In genomic region chr21:36966846-36967657, GRCh38 we compare ENCODE assay signal across 8 cellular contexts. TPM values are rescaled to one million over a fixed set of nuclear protein-coding genes. Genes with fewer than 3 reads are reported as not detected.
DNase-seq lines count a peak whose midpoint lies in the region; ATAC-seq and TF ChIP-seq lines count a peak whose summit lies in the region.

No MANE protein-coding gene starts in this region.

- CTCF ChIA-PET in OCI-LY7 (lab: Charles Lee; ENCODE audit: unreplicated experiment): interaction anchor here (0.6 kb wide), 2 partner anchors 48 to 723 kb away, joined by 3 to 5 read pairs; no protein-coding TSS in a partner anchor

- peak; percentile 44 for DNase-seq in NCI-H1105 treated with DMSO at 0.1 percent for 48 hours (lab: John Stamatoyannopoulos, UW)
- DNase-seq in NCI-H1105 (lab: John Stamatoyannopoulos, UW): no peak
- DNase-seq in OCI-LY7 (ENCODE audit: low spot score): no peak
- no peak for DNase-seq in effector memory CD4-positive, alpha-beta T cell
- no peak for DNase-seq in natural killer cell treated with Interleukin-12 subunit alpha and Interleukin-12 subunit beta and Interleukin-15 and Interleukin-18, amount 100 ng/mL, for 72 hours (ENCODE audit: low spot score)
- DNase-seq in SW 1271 (lab: John Stamatoyannopoulos, UW): no peak
- no peak for DNase-seq in NK-92 treated with Interleukin-12 subunit alpha and Interleukin-12 subunit beta, amount 100 ng/mL, for 24 hours (lab: John Stamatoyannopoulos, UW)

- no peaks in the 10 kb centered on the region for H3K9me2 ChIP-seq in OCI-LY7 (ENCODE audit: insufficient read depth, low read length)

- intact Hi-C loops in OCI-LY7 (cut with micrococcal nuclease; ENCODE audit: unreplicated experiment): loop anchor here (2.0 to 10.0 kb wide), 2 partner anchors 106 to 398 kb away; partner anchors contain the start of genes DYRK1A, PIGP and TTC3

- H3K4me3 Mint-ChIP-seq in natural killer cell treated with Interleukin-12 subunit alpha and Interleukin-12 subunit beta and Interleukin-15 and Interleukin-18, amount 100 ng/mL, for 72 hours: peak overlapping the region; percentile 79

- no peaks in the 10 kb centered on the region for H3K9me3 ChIP-seq in OCI-LY7 (ENCODE audit: low read length)
- H3K9me3 ChIP-seq in effector memory CD4-positive, alpha-beta T cell (ENCODE audit: control insufficient read depth, low read length): no peaks in the 10 kb centered on the region

- peak overlapping the region; percentile 78 for H2AFZ ChIP-seq in OCI-LY7 (ENCODE audit: low read length)

- peaks cover 24% of the 10 kb centered on the region for H3K4me1 ChIP-seq in OCI-LY7 (ENCODE audit: insufficient read depth, low read length, poor library complexity, severe bottlenecking)
- H3K4me1 ChIP-seq in effector memory CD4-positive, alpha-beta T cell (ENCODE audit: control insufficient read depth, insufficient read depth, low read length, poor library complexity, severe bottlenecking): peaks cover 4% of the 10 kb centered on the region

- no peaks in the 10 kb centered on the region for H3K27me3 Mint-ChIP-seq in natural killer cell treated with Interleukin-12 subunit alpha and Interleukin-12 subunit beta and Interleukin-15 and Interleukin-18, amount 100 ng/mL, for 72 hours

- H3K79me2 ChIP-seq in OCI-LY7 (ENCODE audit: insufficient read depth, low read depth, low read length): no peaks in the 10 kb centered on the region

- no TSS peak for BruUV-seq in OCI-LY7 (replicated peaks; lab: Mats Ljungman, UMichigan)

- H4K20me1 ChIP-seq in OCI-LY7 (ENCODE audit: insufficient read depth, low read length): no peaks in the 10 kb centered on the region

- H3K4me1 Mint-ChIP-seq in natural killer cell treated with Interleukin-12 subunit alpha and Interleukin-12 subunit beta and Interleukin-15 and Interleukin-18, amount 100 ng/mL, for 72 hours (ENCODE audit: low read depth in 2 of 2): peaks cover 9 to 17% of the 10 kb centered on the region in 2 donors

- no peaks in the 10 kb centered on the region for H3K36me3 ChIP-seq in OCI-LY7 (ENCODE audit: insufficient read depth, low read length)
- H3K36me3 ChIP-seq in effector memory CD4-positive, alpha-beta T cell (ENCODE audit: control insufficient read depth, insufficient read depth, low read length): no peaks in the 10 kb centered on the region

- H3K36me3 Mint-ChIP-seq in natural killer cell treated with Interleukin-12 subunit alpha and Interleukin-12 subunit beta and Interleukin-15 and Interleukin-18, amount 100 ng/mL, for 72 hours: no peaks in the 10 kb centered on the region

- peak; percentile 25 for ATAC-seq in HG02759 (IDR thresholded peaks at IDR 0.05; ENCODE audit: unreplicated experiment)
- ATAC-seq in natural killer cell treated with Interleukin-12 subunit alpha and Interleukin-12 subunit beta and Interleukin-15 and Interleukin-18, amount 100 ng/mL, for 72 hours: no peak

- H3K27ac ChIP-seq in OCI-LY7 (ENCODE audit: low read depth, low read length, poor library complexity, severe bottlenecking): peak overlapping the region; percentile 38
- peak overlapping the region; percentile 54 for H3K27ac ChIP-seq in effector memory CD4-positive, alpha-beta T cell (ENCODE audit: insufficient read depth, low read length, poor library complexity, severe bottlenecking)

- no peaks in the 10 kb centered on the region for H3K27me3 ChIP-seq in effector memory CD4-positive, alpha-beta T cell (replicated peaks; ENCODE audit: control insufficient read depth, insufficient read depth, low read length, poor library complexity, severe bottlenecking)

- POLR2A ChIA-PET in OCI-LY7 (lab: Charles Lee): interaction anchor here (0.6 to 1.4 kb wide), 5 partner anchors 12 to 372 kb away, joined by 3 to 9 read pairs (median 3); no protein-coding TSS in a partner anchor

- peak overlapping the region; percentile 74 for H3K4me2 ChIP-seq in OCI-LY7 (ENCODE audit: low read length)

- no peaks in the 10 kb centered on the region for H3K9me3 Mint-ChIP-seq in natural killer cell treated with Interleukin-12 subunit alpha and Interleukin-12 subunit beta and Interleukin-15 and Interleukin-18, amount 100 ng/mL, for 72 hours

- TF ChIP-seq CTCF in OCI-LY7 (conservative IDR thresholded peaks at IDR 0.05; ENCODE audit: low read length): no peak

- peak overlapping the region; percentile 92 for H3K4me3 ChIP-seq in OCI-LY7 (ENCODE audit: low read depth, low read length, poor library complexity, severe bottlenecking)
- peak overlapping the region; percentile 50 for H3K4me3 ChIP-seq in effector memory CD4-positive, alpha-beta T cell (ENCODE audit: insufficient read depth, low read depth, low read length, poor library complexity, severe bottlenecking)

- peak overlapping the region; percentile 66 to 72 for H3K27ac Mint-ChIP-seq in natural killer cell treated with Interleukin-12 subunit alpha and Interleukin-12 subunit beta and Interleukin-15 and Interleukin-18, amount 100 ng/mL, for 72 hours

RNA-seq across cellular contexts. Expression of gene HLCS, which starts 0.6 kb away (rescaled TPM):
- total RNA-seq in OCI-LY7 (2014; rRNA removed; shearing (Covaris generic)): 12.0 and 13.7 TPM in 2 replicates
- total RNA-seq in OCI-LY7 (2022): 20.9 and 24.2 TPM in 2 replicates
- total RNA-seq in natural killer cell treated with Interleukin-12 subunit alpha and Interleukin-12 subunit beta and Interleukin-15 and Interleukin-18, amount 100 ng/mL, for 72 hours: 10 to 100 TPM; 16.1 to 30.7 TPM

RNA-seq across cellular contexts. Expression of gene RIPPLY3, which starts 39.5 kb away (rescaled TPM):
- total RNA-seq in OCI-LY7 (2014; rRNA removed; shearing (Covaris generic)): not detected in 2 replicates
- not detected in 2 replicates for total RNA-seq in OCI-LY7 (2022)
- not detected for total RNA-seq in natural killer cell treated with Interleukin-12 subunit alpha and Interleukin-12 subunit beta and Interleukin-15 and Interleukin-18, amount 100 ng/mL, for 72 hours
